ENCODE assay signal across 34 cellular contexts in genomic region chr5:149893403-149893931, GRCh38. TPM values are rescaled to one million over a fixed set of nuclear protein-coding genes. Genes with fewer than 3 reads are reported as not detected.
"Had no signal": no experiment of that assay in that cellular context is flagged by ENCODE, and none has a peak within 500 bp of the region (broad histone marks: within the 10 kb centered on the region; RNA-seq: fewer than 3 reads in every experiment).

No MANE protein-coding gene starts in this region.

- H3K36me3 Mint-ChIP-seq: activated naive CD4-positive, alpha-beta T cell treated with anti-CD3 and anti-CD28 coated beads, Interleukin-2, amount 50 U/mL, for 72 hours; IgD-negative memory B cell; WTC11 had no signal

- H3K27me3 ChIP-seq: adrenal gland, body of pancreas had no signal

- H3K27ac Mint-ChIP-seq: activated CD4-positive, alpha-beta T cell treated with anti-CD3 and anti-CD28 coated beads for 36 hours; activated CD4-positive, alpha-beta T cell treated with anti-CD3 and anti-CD28 coated beads, Interleukin-2, amount 10 ng/mL, durations not matched to agents 7 days and 5 days; activated CD8-positive, alpha-beta T cell treated with anti-CD3 and anti-CD28 coated beads, Interleukin-2, amount 10 ng/mL, durations not matched to agents 7 days and 5 days; activated naive CD4-positive, alpha-beta T cell treated with anti-CD3 and anti-CD28 coated beads for 36 hours; activated naive CD4-positive, alpha-beta T cell treated with anti-CD3 and anti-CD28 coated beads, Interleukin-2, amount 50 U/mL, for 72 hours; activated T-cell treated with anti-CD3 and anti-CD28 coated beads, Interleukin-2, amount 50 U/mL, for 24 hours; activated T-helper 1 cell treated with anti-CD3 and anti-CD28 coated beads, Interleukin-12 subunit alpha, Interleukin-12 subunit beta, Interleukin-2, Interleukin-4 antibody, amounts not matched to agents 30 ng/mL and 10 ng/mL and 1 ng/mL, durations not matched to agents 14 hours and 24 hours and 36 hours; IgD-negative memory B cell; T-helper 1 cell treated with Interleukin-12 subunit alpha and Interleukin-12 subunit beta and Interleukin-4 antibody, amounts not matched to agents 30 μg/mL and 1 μg/mL, for 36 hours; T-helper 2 cell treated with Interferon-gamma antibody and Interleukin-4, amounts not matched to agents 5 μg/mL and 100 μg/mL, for 36 hours; WTC11 had no signal

- H3K9me3 ChIP-seq: adrenal gland, body of pancreas, MG63 had no signal

- DNase-seq: activated CD4-positive, alpha-beta T cell treated with anti-CD3 and anti-CD28 coated beads for 36 hours; activated CD4-positive, alpha-beta T cell treated with anti-CD3 and anti-CD28 coated beads, Interleukin-2, amount 10 ng/mL, durations not matched to agents 7 days and 5 days; activated CD4-positive, alpha-beta T cell treated with anti-CD3 and anti-CD28 coated beads, Interleukin-2, amount 50 U/mL, for 48 hours; activated CD8-positive, alpha-beta T cell treated with anti-CD3 and anti-CD28 coated beads, Interleukin-2, amount 10 ng/mL, durations not matched to agents 7 days and 5 days; activated gamma-delta T cell treated with Interleukin-2 at 50 U/mL for 16 hours; activated naive CD4-positive, alpha-beta T cell treated with anti-CD3 and anti-CD28 coated beads for 36 hours; activated T-cell treated with anti-CD3 and anti-CD28 coated beads, Interleukin-2, amount 50 U/mL, for 24 hours; adrenal gland; body of pancreas; Karpas-422; KBM-7; MG63; NCI-H1048; NCI-H1105 treated with DMSO at 0.1 percent for 48 hours; NCI-H1436; NCI-H1694; NCI-H1930; NCI-H2081 treated with DMSO at 0.1 percent for 48 hours; NCI-H345; NCI-H510A; NCI-H526; NCI-H748 treated with DMSO at 0.1 percent for 48 hours; NK-92 treated with Interleukin-12 subunit alpha and Interleukin-12 subunit beta, amount 100 ng/mL, for 24 hours; PC-3; Right ventricle myocardium superior had no signal

- H3K36me3 ChIP-seq: adrenal gland, MG63 had no signal

- H3K4me3 Mint-ChIP-seq: activated CD4-positive, alpha-beta T cell treated with anti-CD3 and anti-CD28 coated beads for 36 hours; activated CD4-positive, alpha-beta T cell treated with anti-CD3 and anti-CD28 coated beads, Interleukin-2, amount 10 ng/mL, durations not matched to agents 7 days and 5 days; activated CD8-positive, alpha-beta T cell treated with anti-CD3 and anti-CD28 coated beads, Interleukin-2, amount 10 ng/mL, durations not matched to agents 7 days and 5 days; activated naive CD4-positive, alpha-beta T cell treated with anti-CD3 and anti-CD28 coated beads for 36 hours; activated T-cell treated with anti-CD3 and anti-CD28 coated beads, Interleukin-2, amount 50 U/mL, for 24 hours; activated T-helper 1 cell treated with anti-CD3 and anti-CD28 coated beads, Interleukin-12 subunit alpha, Interleukin-12 subunit beta, Interleukin-2, Interleukin-4 antibody, amounts not matched to agents 30 ng/mL and 10 ng/mL and 1 ng/mL, durations not matched to agents 14 hours and 24 hours and 36 hours; IgD-negative memory B cell; T-helper 1 cell treated with Interleukin-12 subunit alpha and Interleukin-12 subunit beta and Interleukin-4 antibody, amounts not matched to agents 30 μg/mL and 1 μg/mL, for 36 hours; T-helper 2 cell treated with Interferon-gamma antibody and Interleukin-4, amounts not matched to agents 5 μg/mL and 100 μg/mL, for 36 hours; WTC11 had no signal

- H3K9me3 Mint-ChIP-seq: activated CD4-positive, alpha-beta T cell treated with anti-CD3 and anti-CD28 coated beads, Interleukin-2, amount 10 ng/mL, durations not matched to agents 7 days and 5 days; activated naive CD4-positive, alpha-beta T cell treated with anti-CD3 and anti-CD28 coated beads for 36 hours; activated naive CD4-positive, alpha-beta T cell treated with anti-CD3 and anti-CD28 coated beads, Interleukin-2, amount 50 U/mL, for 72 hours; activated T-cell treated with anti-CD3 and anti-CD28 coated beads, Interleukin-2, amount 50 U/mL, for 24 hours; activated T-helper 1 cell treated with anti-CD3 and anti-CD28 coated beads, Interleukin-12 subunit alpha, Interleukin-12 subunit beta, Interleukin-2, Interleukin-4 antibody, amounts not matched to agents 30 ng/mL and 10 ng/mL and 1 ng/mL, durations not matched to agents 14 hours and 24 hours and 36 hours; IgD-negative memory B cell; T-helper 1 cell treated with Interleukin-12 subunit alpha and Interleukin-12 subunit beta and Interleukin-4 antibody, amounts not matched to agents 30 μg/mL and 1 μg/mL, for 36 hours; T-helper 2 cell treated with Interferon-gamma antibody and Interleukin-4, amounts not matched to agents 5 μg/mL and 100 μg/mL, for 36 hours; WTC11 had no signal

- H3K4me1 ChIP-seq: body of pancreas had no signal

- ATAC-seq: activated CD4-positive, alpha-beta T cell treated with anti-CD3 and anti-CD28 coated beads for 36 hours; activated CD4-positive, CD25-positive, alpha-beta regulatory T cell treated with anti-CD3 and anti-CD28 coated beads, Interleukin-2, amount 50 U/mL, for 24 hours; activated CD8-positive, alpha-beta T cell treated with anti-CD3 and anti-CD28 coated beads, Interleukin-2, amount 10 ng/mL, durations not matched to agents 7 days and 5 days; activated naive CD4-positive, alpha-beta T cell treated with anti-CD3 and anti-CD28 coated beads, Interleukin-2, amount 50 U/mL, for 72 hours; body of pancreas; PC-3; WTC11 had no signal

- H3K4me3 ChIP-seq: adrenal gland, body of pancreas, MG63, SK-N-MC had no signal

- H3K27ac ChIP-seq: body of pancreas, RWPE1, SK-N-MC had no signal

- H3K4me1 Mint-ChIP-seq: IgD-negative memory B cell, WTC11 had no signal

RNA-seq across cellular contexts. Expression of gene PDE6A, which starts 51.1 kb away (rescaled TPM):
- total RNA-seq: activated CD4-positive, alpha-beta T cell treated with anti-CD3 and anti-CD28 coated beads for 36 hours; activated CD4-positive, alpha-beta T cell treated with anti-CD3 and anti-CD28 coated beads, Interleukin-2, amount 10 ng/mL, durations not matched to agents 7 days and 5 days; activated CD8-positive, alpha-beta T cell treated with anti-CD3 and anti-CD28 coated beads, Interleukin-2, amount 10 ng/mL, durations not matched to agents 7 days and 5 days; activated naive CD4-positive, alpha-beta T cell treated with anti-CD3 and anti-CD28 coated beads for 36 hours; activated naive CD4-positive, alpha-beta T cell treated with anti-CD3 and anti-CD28 coated beads, Interleukin-2, amount 50 U/mL, for 72 hours; activated T-helper 1 cell treated with anti-CD3 and anti-CD28 coated beads, Interleukin-12 subunit alpha, Interleukin-12 subunit beta, Interleukin-2, Interleukin-4 antibody, amounts not matched to agents 30 ng/mL and 10 ng/mL and 1 ng/mL, durations not matched to agents 14 hours and 24 hours and 36 hours; body of pancreas; PC-3; WTC11 had no signal
